ENCODE assay signal across 1 cellular context in the genomic region with DNA sequence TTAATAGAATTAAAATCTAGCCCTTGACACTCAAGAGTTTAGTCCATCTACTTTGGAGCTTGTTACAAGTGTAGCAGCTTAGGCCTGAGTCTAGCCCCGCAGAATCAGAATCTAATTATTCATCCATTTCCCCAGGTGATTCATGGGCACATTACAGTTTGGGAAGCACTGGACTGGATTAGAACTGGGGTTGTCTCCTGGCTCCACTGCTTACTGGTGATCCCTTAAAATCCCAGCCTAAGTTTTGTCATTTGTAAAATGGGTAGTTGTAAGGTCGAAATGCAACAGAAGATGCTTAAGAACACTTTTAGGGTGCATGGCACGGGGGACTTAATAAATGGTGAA.
TF ChIP-seq lines count a peak whose summit lies in the region.

No MANE protein-coding gene starts in this region.

TF ChIP-seq in H1, 55 proteins besides CTCF, POLR2A, EP300 and RAD21:
- TF ChIP-seq KDM5A (IDR thresholded peaks at IDR 0.05; ENCODE audit: low read length) (no peak), SP2 (IDR thresholded peaks at IDR 0.05; ENCODE audit: low read length) (no peak), SP1 (IDR thresholded peaks at IDR 0.05; ENCODE audit: low read depth, low read length) (no peak), SAP30 (IDR thresholded peaks at IDR 0.05; ENCODE audit: insufficient read depth, insufficient replicate concordance, low read length) (no peak), RFX5 (IDR thresholded peaks at IDR 0.05; ENCODE audit: borderline replicate concordance, low read depth, low read length) (no peak), SIX5 (IDR thresholded peaks at IDR 0.05; ENCODE audit: low read depth, low read length) (no peak), TEAD4 (IDR thresholded peaks at IDR 0.05; ENCODE audit: low read depth, low read length) (no peak), YY1 (IDR thresholded peaks at IDR 0.05; ENCODE audit: low read depth, low read length) (no peak), GTF2F1 (IDR thresholded peaks at IDR 0.05; ENCODE audit: borderline replicate concordance, low read depth, low read length) (no peak), GABPA (IDR thresholded peaks at IDR 0.05; ENCODE audit: borderline replicate concordance, insufficient read depth, low read length) (no peak), EGR1 (IDR thresholded peaks at IDR 0.05; ENCODE audit: borderline replicate concordance, low read depth, low read length) (no peak), MAFK (IDR thresholded peaks at IDR 0.05; ENCODE audit: low read depth, low read length) (no peak), SUZ12 (IDR thresholded peaks at IDR 0.05; ENCODE audit: low read length) (no peak)
- TF ChIP-seq, protein P1, sequence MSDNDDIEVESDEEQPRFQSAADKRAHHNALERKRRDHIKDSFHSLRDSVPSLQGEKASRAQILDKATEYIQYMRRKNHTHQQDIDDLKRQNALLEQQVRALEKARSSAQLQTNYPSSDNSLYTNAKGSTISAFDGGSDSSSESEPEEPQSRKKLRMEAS (IDR thresholded peaks at IDR 0.05), result no peak
- TF ChIP-seq, protein P2, sequence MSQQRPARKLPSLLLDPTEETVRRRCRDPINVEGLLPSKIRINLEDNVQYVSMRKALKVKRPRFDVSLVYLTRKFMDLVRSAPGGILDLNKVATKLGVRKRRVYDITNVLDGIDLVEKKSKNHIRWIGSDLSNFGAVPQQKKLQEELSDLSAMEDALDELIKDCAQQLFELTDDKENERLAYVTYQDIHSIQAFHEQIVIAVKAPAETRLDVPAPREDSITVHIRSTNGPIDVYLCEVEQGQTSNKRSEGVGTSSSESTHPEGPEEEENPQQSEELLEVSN (IDR thresholded peaks at IDR 0.05), result no peak
- TF ChIP-seq, protein P3, sequence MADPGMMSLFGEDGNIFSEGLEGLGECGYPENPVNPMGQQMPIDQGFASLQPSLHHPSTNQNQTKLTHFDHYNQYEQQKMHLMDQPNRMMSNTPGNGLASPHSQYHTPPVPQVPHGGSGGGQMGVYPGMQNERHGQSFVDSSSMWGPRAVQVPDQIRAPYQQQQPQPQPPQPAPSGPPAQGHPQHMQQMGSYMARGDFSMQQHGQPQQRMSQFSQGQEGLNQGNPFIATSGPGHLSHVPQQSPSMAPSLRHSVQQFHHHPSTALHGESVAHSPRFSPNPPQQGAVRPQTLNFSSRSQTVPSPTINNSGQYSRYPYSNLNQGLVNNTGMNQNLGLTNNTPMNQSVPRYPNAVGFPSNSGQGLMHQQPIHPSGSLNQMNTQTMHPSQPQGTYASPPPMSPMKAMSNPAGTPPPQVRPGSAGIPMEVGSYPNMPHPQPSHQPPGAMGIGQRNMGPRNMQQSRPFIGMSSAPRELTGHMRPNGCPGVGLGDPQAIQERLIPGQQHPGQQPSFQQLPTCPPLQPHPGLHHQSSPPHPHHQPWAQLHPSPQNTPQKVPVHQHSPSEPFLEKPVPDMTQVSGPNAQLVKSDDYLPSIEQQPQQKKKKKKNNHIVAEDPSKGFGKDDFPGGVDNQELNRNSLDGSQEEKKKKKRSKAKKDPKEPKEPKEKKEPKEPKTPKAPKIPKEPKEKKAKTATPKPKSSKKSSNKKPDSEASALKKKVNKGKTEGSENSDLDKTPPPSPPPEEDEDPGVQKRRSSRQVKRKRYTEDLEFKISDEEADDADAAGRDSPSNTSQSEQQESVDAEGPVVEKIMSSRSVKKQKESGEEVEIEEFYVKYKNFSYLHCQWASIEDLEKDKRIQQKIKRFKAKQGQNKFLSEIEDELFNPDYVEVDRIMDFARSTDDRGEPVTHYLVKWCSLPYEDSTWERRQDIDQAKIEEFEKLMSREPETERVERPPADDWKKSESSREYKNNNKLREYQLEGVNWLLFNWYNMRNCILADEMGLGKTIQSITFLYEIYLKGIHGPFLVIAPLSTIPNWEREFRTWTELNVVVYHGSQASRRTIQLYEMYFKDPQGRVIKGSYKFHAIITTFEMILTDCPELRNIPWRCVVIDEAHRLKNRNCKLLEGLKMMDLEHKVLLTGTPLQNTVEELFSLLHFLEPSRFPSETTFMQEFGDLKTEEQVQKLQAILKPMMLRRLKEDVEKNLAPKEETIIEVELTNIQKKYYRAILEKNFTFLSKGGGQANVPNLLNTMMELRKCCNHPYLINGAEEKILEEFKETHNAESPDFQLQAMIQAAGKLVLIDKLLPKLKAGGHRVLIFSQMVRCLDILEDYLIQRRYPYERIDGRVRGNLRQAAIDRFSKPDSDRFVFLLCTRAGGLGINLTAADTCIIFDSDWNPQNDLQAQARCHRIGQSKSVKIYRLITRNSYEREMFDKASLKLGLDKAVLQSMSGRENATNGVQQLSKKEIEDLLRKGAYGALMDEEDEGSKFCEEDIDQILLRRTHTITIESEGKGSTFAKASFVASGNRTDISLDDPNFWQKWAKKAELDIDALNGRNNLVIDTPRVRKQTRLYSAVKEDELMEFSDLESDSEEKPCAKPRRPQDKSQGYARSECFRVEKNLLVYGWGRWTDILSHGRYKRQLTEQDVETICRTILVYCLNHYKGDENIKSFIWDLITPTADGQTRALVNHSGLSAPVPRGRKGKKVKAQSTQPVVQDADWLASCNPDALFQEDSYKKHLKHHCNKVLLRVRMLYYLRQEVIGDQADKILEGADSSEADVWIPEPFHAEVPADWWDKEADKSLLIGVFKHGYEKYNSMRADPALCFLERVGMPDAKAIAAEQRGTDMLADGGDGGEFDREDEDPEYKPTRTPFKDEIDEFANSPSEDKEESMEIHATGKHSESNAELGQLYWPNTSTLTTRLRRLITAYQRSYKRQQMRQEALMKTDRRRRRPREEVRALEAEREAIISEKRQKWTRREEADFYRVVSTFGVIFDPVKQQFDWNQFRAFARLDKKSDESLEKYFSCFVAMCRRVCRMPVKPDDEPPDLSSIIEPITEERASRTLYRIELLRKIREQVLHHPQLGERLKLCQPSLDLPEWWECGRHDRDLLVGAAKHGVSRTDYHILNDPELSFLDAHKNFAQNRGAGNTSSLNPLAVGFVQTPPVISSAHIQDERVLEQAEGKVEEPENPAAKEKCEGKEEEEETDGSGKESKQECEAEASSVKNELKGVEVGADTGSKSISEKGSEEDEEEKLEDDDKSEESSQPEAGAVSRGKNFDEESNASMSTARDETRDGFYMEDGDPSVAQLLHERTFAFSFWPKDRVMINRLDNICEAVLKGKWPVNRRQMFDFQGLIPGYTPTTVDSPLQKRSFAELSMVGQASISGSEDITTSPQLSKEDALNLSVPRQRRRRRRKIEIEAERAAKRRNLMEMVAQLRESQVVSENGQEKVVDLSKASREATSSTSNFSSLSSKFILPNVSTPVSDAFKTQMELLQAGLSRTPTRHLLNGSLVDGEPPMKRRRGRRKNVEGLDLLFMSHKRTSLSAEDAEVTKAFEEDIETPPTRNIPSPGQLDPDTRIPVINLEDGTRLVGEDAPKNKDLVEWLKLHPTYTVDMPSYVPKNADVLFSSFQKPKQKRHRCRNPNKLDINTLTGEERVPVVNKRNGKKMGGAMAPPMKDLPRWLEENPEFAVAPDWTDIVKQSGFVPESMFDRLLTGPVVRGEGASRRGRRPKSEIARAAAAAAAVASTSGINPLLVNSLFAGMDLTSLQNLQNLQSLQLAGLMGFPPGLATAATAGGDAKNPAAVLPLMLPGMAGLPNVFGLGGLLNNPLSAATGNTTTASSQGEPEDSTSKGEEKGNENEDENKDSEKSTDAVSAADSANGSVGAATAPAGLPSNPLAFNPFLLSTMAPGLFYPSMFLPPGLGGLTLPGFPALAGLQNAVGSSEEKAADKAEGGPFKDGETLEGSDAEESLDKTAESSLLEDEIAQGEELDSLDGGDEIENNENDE (IDR thresholded peaks at IDR 0.05; ENCODE audit: insufficient replicate concordance, low read length), result no peak
